In genomic region chr2:60818272-60818671, GRCh38 we compare ENCODE assay signal across 8 cellular contexts.
DNase-seq lines count a peak whose midpoint lies in the region; ATAC-seq lines count a peak whose summit lies in the region.

No MANE protein-coding gene starts in this region.

- no peak for ATAC-seq in naive thymus-derived CD8-positive, alpha-beta T cell

- peak overlapping the region in 7 of 10 donors; percentile 6 to 97 (median 90) for H3K27ac Mint-ChIP-seq in naive thymus-derived CD8-positive, alpha-beta T cell

- H3K4me3 Mint-ChIP-seq in naive thymus-derived CD8-positive, alpha-beta T cell: peak overlapping the region in 2 of 10 donors; percentile 14 to 70

- H3K36me3 Mint-ChIP-seq in naive thymus-derived CD8-positive, alpha-beta T cell: no peaks in the 10 kb centered on the region

- DNase-seq in CD1c-positive myeloid dendritic cell (ENCODE audit: extremely low spot score) (peak; percentile 8), NAMALWA (ENCODE audit: low spot score) (peak; percentile 48), NCI-H2196 (lab: John Stamatoyannopoulos, UW; ENCODE audit: unreplicated experiment) (no peak), NOMO-1 treated with dmso at 0.1 percent for 144 hours (lab: John Stamatoyannopoulos, UW; ENCODE audit: unreplicated experiment) (no peak), NCI-H524 treated with DMSO at 0.1 percent for 48 hours (lab: John Stamatoyannopoulos, UW) (no peak), NCI-H524 (lab: John Stamatoyannopoulos, UW) (no peak)
- peak; percentile 50 for DNase-seq in activated naive CD4-positive, alpha-beta T cell treated with anti-CD3 and anti-CD28 coated beads, Interleukin-2, amount 50 U/mL, for 16 hours
- DNase-seq in naive thymus-derived CD8-positive, alpha-beta T cell: peak in 3 of 10 donors; percentile 15 to 64 (median 16)

- peaks cover 18 to 45% (median 40%) of the 10 kb centered on the region in 4 donors for H3K4me1 Mint-ChIP-seq in naive thymus-derived CD8-positive, alpha-beta T cell

- no peaks in the 10 kb centered on the region for H3K9me3 Mint-ChIP-seq in naive thymus-derived CD8-positive, alpha-beta T cell

- H3K27me3 Mint-ChIP-seq in naive thymus-derived CD8-positive, alpha-beta T cell: peaks cover 0 to 12% (median 3%) of the 10 kb centered on the region in 5 donors

- POLR2A ChIA-PET in naive thymus-derived CD8-positive, alpha-beta T cell (lab: Charles Lee): interaction anchor here (0.7 to 3.5 kb wide), 3 partner anchors 23 to 63 kb away, joined by 3 to 23 read pairs (median 15); partner anchors contain the start of gene REL

Comparison
In these comparisons a context has a peak if more than half of its experiments do, and no peak if none do; other contexts are left out.
1. DNase-seq: peak in CD1c-positive myeloid dendritic cell (single experiment), NAMALWA (single experiment) and activated naive CD4-positive, alpha-beta T cell treated with anti-CD3 and anti-CD28 coated beads, Interleukin-2, amount 50 U/mL, for 16 hours (single experiment); none in NCI-H2196 (single experiment), NOMO-1 treated with dmso at 0.1 percent for 144 hours (single experiment), NCI-H524 treated with DMSO at 0.1 percent for 48 hours (single experiment) and NCI-H524 (0 of 2).